8 cellular contexts compared by ENCODE assay signal in genomic region chr22:36331306-36331911, GRCh38. TPM values are rescaled to one million over a fixed set of nuclear protein-coding genes. Genes with fewer than 3 reads are reported as not detected.
A peak's percentile ranks its signal among the peaks of the same experiment; 100 is the strongest.
DNase-seq lines count a peak whose midpoint lies in the region; ATAC-seq lines count a peak whose summit lies in the region.

No MANE protein-coding gene starts in this region.

- DNase-seq in DMS153 (lab: John Stamatoyannopoulos, UW) (peak; percentile 83), M059J (ENCODE audit: low read depth) (peak; percentile 97), UCSD-AML1 (lab: John Stamatoyannopoulos, UW; ENCODE audit: unreplicated experiment) (peak; percentile 83), caudate nucleus (lab: John Stamatoyannopoulos, UW) (peak in 27 of 61 donors; percentile 19 to 72 (median 39)), left lobe of liver (ENCODE audit: low spot score) (no peak)
- DNase-seq in stimulated activated CD4-positive, alpha-beta T cell treated with anti-CD3 and anti-CD28 coated beads, Interleukin-4, amount 100 ng/mL, for 48 hours (ENCODE audit: low read depth in 2 of 2) = peak; percentile 62 to 72

- ATAC-seq in GM21576 (IDR thresholded peaks at IDR 0.05; ENCODE audit: unreplicated experiment) = peak; percentile 49
- ATAC-seq in left lobe of liver = peak; percentile 49
- ATAC-seq in HG02970 (IDR thresholded peaks at IDR 0.05; ENCODE audit: low FRiP score, unreplicated experiment) = no peak

- H3K27ac ChIP-seq in caudate nucleus (ENCODE audit: low read depth, low read length) = peak overlapping the region; percentile 92

RNA-seq across cellular contexts. Expression of gene MYH9, which starts 56.4 kb away (rescaled TPM):
- total RNA-seq in M059J (2014; rRNA removed; shearing (Covaris generic)) = 151 and 320 TPM in 2 replicates
- total RNA-seq in left lobe of liver = 204 TPM
